Comparison of ENCODE assay signal across 1 cellular context in genomic region chr1:211282023-211282373, GRCh38.
TF ChIP-seq lines count a peak whose summit lies in the region.

No MANE protein-coding gene starts in this region.

TF ChIP-seq in IMR-90, 13 proteins besides CTCF, POLR2A, EP300 and RAD21:
- TF ChIP-seq USF2 (IDR thresholded peaks at IDR 0.05; ENCODE audit: low read depth, low read length) (no peak), RFX5 (IDR thresholded peaks at IDR 0.05; ENCODE audit: low read depth, low read length) (no peak), SMC3 (IDR thresholded peaks at IDR 0.05; ENCODE audit: low read depth, low read length) (no peak), ELK1 (IDR thresholded peaks at IDR 0.05; ENCODE audit: borderline replicate concordance, low read depth, low read length) (no peak), FOS (IDR thresholded peaks at IDR 0.05; ENCODE audit: low read depth, low read length) (no peak), MAFK (IDR thresholded peaks at IDR 0.05; ENCODE audit: low read depth, low read length) (no peak), RCOR1 (IDR thresholded peaks at IDR 0.05; ENCODE audit: insufficient replicate concordance, low read length) (no peak), NFE2L2 (IDR thresholded peaks at IDR 0.05; ENCODE audit: low read depth, low read length) (no peak), CEBPB (IDR thresholded peaks at IDR 0.05; ENCODE audit: low read depth, low read length) (no peak), MXI1 (IDR thresholded peaks at IDR 0.05; ENCODE audit: borderline replicate concordance, low read depth, low read length) (no peak), CHD1 (IDR thresholded peaks at IDR 0.05; ENCODE audit: low read depth, low read length) (no peak), BHLHE40 (IDR thresholded peaks at IDR 0.05; ENCODE audit: low read depth, low read length) (no peak), MAZ (IDR thresholded peaks at IDR 0.05; ENCODE audit: borderline replicate concordance, low read depth, low read length) (no peak)
